ENCODE assay signal across 29 cellular contexts in genomic region chr12:40451661-40452060, GRCh38.
DNase-seq lines count a peak whose midpoint lies in the region; TF ChIP-seq lines count a peak whose summit lies in the region.
"Had no signal": no experiment of that assay in that cellular context is flagged by ENCODE, and none has a peak within 500 bp of the region (broad histone marks: within the 10 kb centered on the region; RNA-seq: fewer than 3 reads in every experiment).

No MANE protein-coding gene starts in this region.

- H3K9me3 ChIP-seq in A673 (ENCODE audit: low read depth, low read length, poor library complexity, severe bottlenecking) (no peaks in the 10 kb centered on the region), SK-N-MC (ENCODE audit: low read depth, low read length) (no peaks in the 10 kb centered on the region)
- H3K9me3 ChIP-seq: A549, BE2C, BLaER1 had no signal

- DNase-seq in A673 (ENCODE audit: low spot score), result peak; percentile 78
- peak; percentile 76 for DNase-seq in SK-N-MC (ENCODE audit: low read depth, low spot score)
- DNase-seq in OCI-M1 (lab: John Stamatoyannopoulos, UW), result no peak
- DNase-seq in AG20443 (ENCODE audit: low spot score), result no peak
- DNase-seq: 8988T; ACHN; AML-193; BE2C; C1 segment of cervical spinal cord; Caco-2; Calu3; CD4-positive, alpha-beta memory T cell; CD4-positive, alpha-beta T cell; CD4-positive, CD25-positive, alpha-beta regulatory T cell; CD8-positive, alpha-beta memory T cell; CD8-positive, alpha-beta T cell; COR-L47; DMS 273 treated with DMSO at 0.1 percent for 48 hours; DMS153; DMS53; DMS79; DMS79 treated with DMSO at 0.1 percent for 48 hours; DND-41; EL had no signal

- CTCF ChIA-PET in A673 (lab: Charles Lee), result interaction anchor here (0.6 kb wide), 1 partner anchor 9 kb away, joined by 4 read pairs; no protein-coding TSS in a partner anchor

- no peak overlapping the region for H3K9ac ChIP-seq in SK-N-MC (ENCODE audit: insufficient read length)
- H3K9ac ChIP-seq: BLaER1; BLaER1 treated with 17β-estradiol and CSF1 and Interleukin-3, amounts not matched to agents 10 nM and 100 nM had no signal

- H3K27me3 ChIP-seq in A673 (replicated peaks; ENCODE audit: insufficient read depth, low read depth, low read length, poor library complexity), result no peaks in the 10 kb centered on the region
- H3K27me3 ChIP-seq: BE2C; BLaER1; BLaER1 treated with 17β-estradiol and CSF1 and Interleukin-3, amounts not matched to agents 10 nM and 100 nM had no signal

- H3K4me1 ChIP-seq in A673 (ENCODE audit: insufficient read depth, low read length, poor library complexity, severe bottlenecking), result peaks cover 48% of the 10 kb centered on the region
- H3K4me1 ChIP-seq: BE2C; BLaER1 treated with 17β-estradiol and CSF1 and Interleukin-3, amounts not matched to agents 10 nM and 100 nM; Caco-2 had no signal

- no TSS peak for BruUV-seq in A673 (replicated peaks; lab: Mats Ljungman, UMichigan)

- POLR2A ChIA-PET in A673 (lab: Charles Lee; ENCODE audit: low non-redundant PET), result interaction anchor here (0.5 kb wide), 1 partner anchor 1369 kb away, joined by 4 read pairs; no protein-coding TSS in a partner anchor

- no peak for TF ChIP-seq CTCF in A673 (conservative IDR thresholded peaks at IDR 0.05; ENCODE audit: low read depth, low read length)

- H3K36me3 ChIP-seq in A673 (ENCODE audit: insufficient read depth, low read length, poor library complexity, severe bottlenecking), result no peaks in the 10 kb centered on the region
- no peaks in the 10 kb centered on the region for H3K36me3 ChIP-seq in SK-N-MC (ENCODE audit: insufficient read depth, low read length)
- H3K36me3 ChIP-seq: BE2C; BLaER1; BLaER1 treated with 17β-estradiol and CSF1 and Interleukin-3, amounts not matched to agents 10 nM and 100 nM had no signal

- H3K27ac ChIP-seq in A673 (ENCODE audit: low read depth, low read length, poor library complexity, severe bottlenecking) (peak overlapping the region; percentile 50), SK-N-MC (peak overlapping the region; percentile 81)
- H3K27ac ChIP-seq: 22Rv1; A549; BLaER1; BLaER1 treated with 17β-estradiol and CSF1 and Interleukin-3, amounts not matched to agents 10 nM and 100 nM; C4-2B had no signal

- intact Hi-C loops in A673 (cut with micrococcal nuclease; ENCODE audit: unreplicated experiment), result no loop called here

- H3K4me3 ChIP-seq in A673 (ENCODE audit: low read depth, low read length, poor library complexity, severe bottlenecking) (no peak overlapping the region), SK-N-MC (peak overlapping the region; percentile 14; the same call in 1 of the 2 replicates)
- H3K4me3 ChIP-seq: A549; BLaER1; BLaER1 treated with 17β-estradiol and CSF1 and Interleukin-3, amounts not matched to agents 10 nM and 100 nM had no signal

Comparison
In these comparisons a context has a peak if more than half of its experiments do, and no peak if none do; other contexts are left out.
1. DNase-seq: peak in A673 (single experiment) and SK-N-MC (single experiment); none in OCI-M1 (single experiment) and AG20443 (single experiment).